In the genomic region with DNA sequence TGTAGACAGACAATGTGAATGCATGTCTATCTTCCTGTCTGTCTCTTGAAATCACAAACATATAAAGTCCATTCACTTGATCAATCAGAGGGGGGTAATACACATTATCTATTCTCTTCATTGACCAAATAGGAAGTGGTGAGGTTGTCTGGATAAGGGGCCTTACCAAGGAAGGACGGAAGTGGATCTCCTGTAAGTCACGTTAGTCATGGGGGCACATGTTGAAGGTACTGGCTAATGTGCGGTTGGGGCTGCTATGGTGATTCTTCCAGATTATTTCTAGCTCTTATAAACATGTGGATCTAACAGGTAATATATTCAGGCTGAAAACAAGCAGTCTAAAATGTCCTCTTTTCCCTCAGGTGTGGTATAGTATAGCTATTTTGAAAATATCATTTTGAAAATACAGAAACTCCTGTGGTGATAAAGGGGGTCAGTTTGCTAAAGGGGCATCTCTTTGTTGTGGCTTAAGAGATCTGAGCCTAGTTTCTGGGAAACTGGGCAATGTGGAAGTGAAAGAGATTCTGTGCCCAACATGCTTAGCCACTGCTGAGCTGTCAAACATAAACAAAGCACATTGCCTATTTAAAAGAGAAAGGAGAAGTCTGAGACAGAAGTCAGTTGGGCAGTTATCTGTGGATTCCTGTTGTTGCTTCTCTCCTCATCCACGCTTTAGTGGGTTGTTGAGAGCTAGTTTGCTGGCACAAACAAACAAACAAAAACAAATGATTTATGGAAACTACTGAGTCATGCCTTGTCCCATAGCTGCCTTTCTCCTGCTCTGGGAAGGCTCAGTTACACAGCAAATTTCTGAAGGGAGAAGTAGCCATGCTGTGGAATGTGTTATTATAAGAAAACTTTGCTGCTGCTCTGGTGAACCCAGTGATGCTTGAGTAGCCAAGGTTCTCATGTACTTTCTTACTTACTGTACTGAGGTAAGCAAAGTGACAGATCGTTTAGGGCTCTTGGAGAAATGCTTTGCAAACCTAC, we compare ENCODE assay signal across 8 cellular contexts.
DNase-seq lines count a peak whose midpoint lies in the region; ATAC-seq and TF ChIP-seq lines count a peak whose summit lies in the region.

No MANE protein-coding gene starts in this region.

- H3K27ac Mint-ChIP-seq in activated CD4-positive, alpha-beta memory T cell treated with anti-CD3 and anti-CD28 coated beads, Interleukin-2, amount 10 ng/mL, durations not matched to agents 7 days and 5 days = no peak overlapping the region
- H3K27ac Mint-ChIP-seq in mesothelial cell of epicardium = no peak overlapping the region

- no peak for TF ChIP-seq CTCF in mesothelial cell of epicardium (IDR thresholded peaks at IDR 0.05; ENCODE audit: unreplicated experiment)

- H3K9me3 Mint-ChIP-seq in activated CD4-positive, alpha-beta memory T cell treated with anti-CD3 and anti-CD28 coated beads, Interleukin-2, amount 10 ng/mL, durations not matched to agents 7 days and 5 days = peaks cover 2% of the 10 kb centered on the region
- H3K9me3 Mint-ChIP-seq in mesothelial cell of epicardium = peaks cover 20% of the 10 kb centered on the region

- CTCF ChIA-PET in activated CD4-positive, alpha-beta memory T cell treated with anti-CD3 and anti-CD28 coated beads, Interleukin-2, amount 10 ng/mL, durations not matched to agents 7 days and 5 days (lab: Charles Lee) = no interaction called here

- H3K36me3 Mint-ChIP-seq in activated CD4-positive, alpha-beta memory T cell treated with anti-CD3 and anti-CD28 coated beads, Interleukin-2, amount 10 ng/mL, durations not matched to agents 7 days and 5 days (ENCODE audit: low read depth) = no peaks in the 10 kb centered on the region
- peaks cover 2% of the 10 kb centered on the region for H3K36me3 Mint-ChIP-seq in mesothelial cell of epicardium

- DNase-seq in NOMO-1 treated with dmso at 0.1 percent for 144 hours (lab: John Stamatoyannopoulos, UW; ENCODE audit: unreplicated experiment) (peak; percentile 84), iris pigment epithelial cell (ENCODE audit: low read depth) (peak; percentile 42), mesothelial cell of epicardium (ENCODE audit: low spot score in 2 of 2, unreplicated experiment in 2 of 2) (no peak), SW 1271 (lab: John Stamatoyannopoulos, UW) (no peak), cerebellar nuclear complex (lab: John Stamatoyannopoulos, UW) (no peak)
- no peak for DNase-seq in activated CD4-positive, alpha-beta memory T cell treated with anti-CD3 and anti-CD28 coated beads, Interleukin-2, amount 10 ng/mL, durations not matched to agents 7 days and 5 days

- H3K27me3 Mint-ChIP-seq in activated CD4-positive, alpha-beta memory T cell treated with anti-CD3 and anti-CD28 coated beads, Interleukin-2, amount 10 ng/mL, durations not matched to agents 7 days and 5 days = no peaks in the 10 kb centered on the region
- peaks cover 22% of the 10 kb centered on the region for H3K27me3 Mint-ChIP-seq in mesothelial cell of epicardium (ENCODE audit: low read depth)

- POLR2A ChIA-PET in activated CD4-positive, alpha-beta memory T cell treated with anti-CD3 and anti-CD28 coated beads, Interleukin-2, amount 10 ng/mL, durations not matched to agents 7 days and 5 days (lab: Charles Lee) = no interaction called here

- no peaks in the 10 kb centered on the region for H3K4me1 Mint-ChIP-seq in activated CD4-positive, alpha-beta memory T cell treated with anti-CD3 and anti-CD28 coated beads, Interleukin-2, amount 10 ng/mL, durations not matched to agents 7 days and 5 days
- no peaks in the 10 kb centered on the region for H3K4me1 Mint-ChIP-seq in mesothelial cell of epicardium

- H3K4me3 Mint-ChIP-seq in activated CD4-positive, alpha-beta memory T cell treated with anti-CD3 and anti-CD28 coated beads, Interleukin-2, amount 10 ng/mL, durations not matched to agents 7 days and 5 days = no peak overlapping the region
- no peak overlapping the region for H3K4me3 Mint-ChIP-seq in mesothelial cell of epicardium

- ATAC-seq in GM18867 (IDR thresholded peaks at IDR 0.05; ENCODE audit: unreplicated experiment) (peak; percentile 97), HG02763 (IDR thresholded peaks at IDR 0.05; ENCODE audit: unreplicated experiment) (peak; percentile 94)

Comparison
In these comparisons a context has a peak if more than half of its experiments do, and no peak if none do; other contexts are left out.
1. DNase-seq: peak in NOMO-1 treated with dmso at 0.1 percent for 144 hours (single experiment) and iris pigment epithelial cell (single experiment); none in activated CD4-positive, alpha-beta memory T cell treated with anti-CD3 and anti-CD28 coated beads, Interleukin-2, amount 10 ng/mL, durations not matched to agents 7 days and 5 days (single experiment), mesothelial cell of epicardium (0 of 2), SW 1271 (0 of 2) and cerebellar nuclear complex (0 of 2).